Comparison of ENCODE assay signal across 8 cellular contexts in genomic region chr2:216057688-216058193, GRCh38. TPM values are rescaled to one million over a fixed set of nuclear protein-coding genes. Genes with fewer than 3 reads are reported as not detected.
A peak's percentile ranks its signal among the peaks of the same experiment; 100 is the strongest.
DNase-seq lines count a peak whose midpoint lies in the region; ATAC-seq, FAIRE-seq and TF ChIP-seq lines count a peak whose summit lies in the region.

No MANE protein-coding gene starts in this region.

- H3K27me3 ChIP-seq in Peyer's patch (no peaks in the 10 kb centered on the region), MG63 (no peaks in the 10 kb centered on the region), sigmoid colon (no peaks in the 10 kb centered on the region)

- H3K4me3 ChIP-seq in Peyer's patch: peak overlapping the region; percentile 11 to 31 (median 25)
- no peak overlapping the region for H3K4me3 ChIP-seq in mucosa of descending colon
- H3K4me3 ChIP-seq in MG63: no peak overlapping the region
- no peak overlapping the region for H3K4me3 ChIP-seq in sigmoid colon

- DNase-seq in GM18507 (ENCODE audit: extremely low spot score, insufficient read length, low read depth) (peak; percentile 53), Peyer's patch (peak; percentile 64 to 81 (median 67)), mucosa of descending colon (peak; percentile 64 to 72 (median 66)), stromal cell of bone marrow (ENCODE audit: low read depth) (peak; percentile 48), MG63 (no peak), sigmoid colon (no peak)
- peak; percentile 58 for DNase-seq in activated naive CD4-positive, alpha-beta T cell treated with anti-CD3 and anti-CD28 coated beads, Interleukin-2, amount 50 U/mL, for 16 hours

- FAIRE-seq in GM18507 (lab: Jason Lieb, UNC): peak; percentile 99

- no peaks in the 10 kb centered on the region for H3K9me3 ChIP-seq in Peyer's patch
- no peaks in the 10 kb centered on the region for H3K9me3 ChIP-seq in mucosa of descending colon
- no peaks in the 10 kb centered on the region for H3K9me3 ChIP-seq in MG63
- no peaks in the 10 kb centered on the region for H3K9me3 ChIP-seq in sigmoid colon

- no peak for TF ChIP-seq EP300 in sigmoid colon (IDR thresholded peaks at IDR 0.05)

- H3K4me1 ChIP-seq in Peyer's patch: peaks cover 0 to 11% (median 0%) of the 10 kb centered on the region in 4 donors
- H3K4me1 ChIP-seq in mucosa of descending colon (ENCODE audit: low read depth): peaks cover 14% of the 10 kb centered on the region
- no peaks in the 10 kb centered on the region for H3K4me1 ChIP-seq in sigmoid colon

- TF ChIP-seq POLR2A in Peyer's patch (IDR thresholded peaks at IDR 0.05) (peak in 1 of 2 donors; percentile 13), sigmoid colon (IDR thresholded peaks at IDR 0.05) (no peak)

- WGBS in sigmoid colon, 2 donors: 13 to 28% methylated on average over 7 of the region's 7 CpGs

- intact Hi-C loops in mucosa of descending colon (cut with DNase I, micrococcal nuclease): no loop called here
- intact Hi-C loops in sigmoid colon (cut with DNase I): no loop called here

- H3K36me3 ChIP-seq in Peyer's patch (peaks cover 0 to 22% (median 0%) of the 10 kb centered on the region in 3 donors), mucosa of descending colon (ENCODE audit: low read depth) (no peaks in the 10 kb centered on the region), MG63 (no peaks in the 10 kb centered on the region), sigmoid colon (peaks cover 0 to 18% (median 2%) of the 10 kb centered on the region in 4 donors)

- H3K27ac ChIP-seq in Peyer's patch: peak overlapping the region; percentile 73 to 91 (median 77)
- no peak overlapping the region for H3K27ac ChIP-seq in sigmoid colon

- ATAC-seq in HG02798 (IDR thresholded peaks at IDR 0.05; ENCODE audit: poor library complexity, unreplicated experiment) (peak; percentile 89), mucosa of descending colon (peak; percentile 97)

- peak in 2 of 6 experiments; percentile 1 to 25 for TF ChIP-seq CTCF in Peyer's patch (IDR thresholded peaks at IDR 0.05)
- no peak for TF ChIP-seq CTCF in mucosa of descending colon (IDR thresholded peaks at IDR 0.05)
- no peak for TF ChIP-seq CTCF in sigmoid colon (IDR thresholded peaks at IDR 0.05)

RNA-seq across cellular contexts. Expression of gene PECR, which starts 23.9 kb away (rescaled TPM):
- 10 to 100 TPM; 44.6 to 85.6 (median 54.3) TPM for total RNA-seq in Peyer's patch
- 10 to 100 TPM; 19.6 to 31.8 (median 28.8) TPM for total RNA-seq in mucosa of descending colon
- 15.9 and 19.3 TPM in 2 replicates for total RNA-seq in MG63 (2014; rRNA removed; shearing (Covaris generic); ENCODE audit: low replicate concordance)
- 10 to 100 TPM in 2 of 4 donors, 1 to 10 TPM in 2; 5.0 to 13.9 (median 10.3) TPM for total RNA-seq in sigmoid colon
- 10 to 100 TPM; 15.6 to 25.9 (median 16.8) TPM for polyA plus RNA-seq in sigmoid colon

RNA-seq across cellular contexts. Expression of gene TMEM169, which starts 24.0 kb away (rescaled TPM):
- total RNA-seq in Peyer's patch (1 to 10 TPM in 1 of 4 donors, not detected in 3; 1.6 TPM), mucosa of descending colon (under 1 TPM; 0.29 to 0.76 (median 0.39) TPM), sigmoid colon (1 to 10 TPM in 2 of 4 donors, under 1 TPM in 1, not detected in 1; 0.82 to 1.4 (median 1.1) TPM)
- not detected in 2 replicates for total RNA-seq in MG63 (2014; rRNA removed; shearing (Covaris generic); ENCODE audit: low replicate concordance)
- under 1 TPM in 1 of 3 donors, not detected in 2; 0.80 TPM for polyA plus RNA-seq in sigmoid colon

RNA-seq across cellular contexts. Expression of gene MREG, which starts 44.4 kb away (rescaled TPM):
- 10 to 100 TPM in 1 of 4 donors, 1 to 10 TPM in 3; 6.2 to 10.7 (median 7.2) TPM for total RNA-seq in Peyer's patch
- total RNA-seq in mucosa of descending colon: 10 to 100 TPM in 1 of 3 donors, 1 to 10 TPM in 2; 5.7 to 10.9 (median 8.5) TPM
- 2.1 and 4.7 TPM in 2 replicates for total RNA-seq in MG63 (2014; rRNA removed; shearing (Covaris generic); ENCODE audit: low replicate concordance)
- 1 to 10 TPM in 3 of 4 donors, under 1 TPM in 1; 0.99 to 1.5 (median 1.3) TPM for total RNA-seq in sigmoid colon
- polyA plus RNA-seq in sigmoid colon: 1 to 10 TPM; 3.0 to 8.8 (median 5.6) TPM

RNA-seq across cellular contexts. Expression of gene XRCC5, which starts 51.4 kb away (rescaled TPM):
- 100 to 1,000 TPM in 3 of 4 donors, 10 to 100 TPM in 1; 81.7 to 140 (median 111) TPM for total RNA-seq in Peyer's patch
- total RNA-seq in mucosa of descending colon: 100 to 1,000 TPM; 169 to 207 (median 175) TPM
- 313 and 393 TPM in 2 replicates for total RNA-seq in MG63 (2014; rRNA removed; shearing (Covaris generic); ENCODE audit: low replicate concordance)
- total RNA-seq in sigmoid colon: 100 to 1,000 TPM in 3 of 4 donors, 10 to 100 TPM in 1; 92.5 to 152 (median 137) TPM
- polyA plus RNA-seq in sigmoid colon: 100 to 1,000 TPM in 1 of 3 donors, 10 to 100 TPM in 2; 70.3 to 111 (median 86.0) TPM

Comparison
In these comparisons a context has a peak if more than half of its experiments do, and no peak if none do; other contexts are left out.
1. DNase-seq: peak in GM18507 (single experiment), Peyer's patch (3 of 3), activated naive CD4-positive, alpha-beta T cell treated with anti-CD3 and anti-CD28 coated beads, Interleukin-2, amount 50 U/mL, for 16 hours (single experiment), mucosa of descending colon (3 of 3) and stromal cell of bone marrow (single experiment); none in MG63 (single experiment) and sigmoid colon (single experiment).
2. H3K27ac ChIP-seq: peak in Peyer's patch (4 of 4); none in sigmoid colon (0 of 4).
3. H3K4me3 ChIP-seq: peak in Peyer's patch (4 of 4); none in mucosa of descending colon (single experiment), MG63 (single experiment) and sigmoid colon (0 of 4).